ENCODE assay signal across 18 cellular contexts in the genomic region with DNA sequence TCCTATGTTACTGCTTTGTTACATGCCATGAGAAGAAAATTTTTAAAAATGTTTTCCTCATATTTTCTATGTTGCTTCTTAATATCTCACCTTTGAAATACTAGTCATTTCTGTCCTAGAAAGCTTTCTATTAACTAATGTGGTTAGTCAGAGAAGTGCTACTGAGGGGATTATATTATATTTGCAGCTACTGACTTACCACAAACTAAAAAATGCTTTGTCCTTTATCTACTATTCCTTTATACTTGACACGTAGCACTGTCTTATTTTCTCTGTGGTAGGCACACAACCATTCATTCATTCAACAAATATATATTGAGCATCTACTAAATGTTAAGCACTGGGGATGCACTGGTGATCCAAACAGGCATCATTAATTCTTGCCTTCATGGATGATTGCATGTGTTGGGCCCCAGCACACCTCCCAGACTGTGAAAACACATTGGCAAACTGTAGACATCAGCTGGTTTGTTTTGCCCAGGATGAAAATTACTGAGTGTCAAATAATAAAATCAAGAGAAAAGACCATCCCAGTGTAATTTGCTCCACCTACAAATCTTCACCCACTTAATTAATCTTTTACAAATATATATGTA. TPM values are rescaled to one million over a fixed set of nuclear protein-coding genes. Genes with fewer than 3 reads are reported as not detected.
A peak's percentile ranks its signal among the peaks of the same experiment; 100 is the strongest.
DNase-seq lines count a peak whose midpoint lies in the region; ATAC-seq and TF ChIP-seq lines count a peak whose summit lies in the region.
"Had no signal": no experiment of that assay in that cellular context is flagged by ENCODE, and none has a peak within 500 bp of the region (broad histone marks: within the 10 kb centered on the region; RNA-seq: fewer than 3 reads in every experiment).

No MANE protein-coding gene starts in this region.

- no peak overlapping the region for H3K27ac Mint-ChIP-seq in CD14-positive monocyte
- H3K27ac Mint-ChIP-seq: activated T-cell treated with anti-CD3 and anti-CD28 coated beads, Interleukin-2, amount 50 U/mL, for 24 hours had no signal

- H3K36me3 Mint-ChIP-seq in CD14-positive monocyte, result no peaks in the 10 kb centered on the region

- no peaks in the 10 kb centered on the region for H3K4me1 Mint-ChIP-seq in CD14-positive monocyte

- H3K27me3 Mint-ChIP-seq in CD14-positive monocyte (ENCODE audit: low read depth in 3 of 3), result no peaks in the 10 kb centered on the region
- H3K27me3 Mint-ChIP-seq: activated T-cell treated with anti-CD3 and anti-CD28 coated beads, Interleukin-2, amount 50 U/mL, for 24 hours had no signal

- H3K9me3 Mint-ChIP-seq in CD14-positive monocyte, result peaks cover 0 to 11% (median 3%) of the 10 kb centered on the region in 7 donors

- in situ Hi-C loops in G401 (cut with HindIII; ENCODE audit: low sequenced_read_pairs), result no loop called here

- TF ChIP-seq CTCF in body of pancreas (IDR thresholded peaks at IDR 0.05), result no peak
- no peak for TF ChIP-seq CTCF in CD14-positive monocyte (IDR thresholded peaks at IDR 0.05)

- WGBS in body of pancreas, 2 donors, result 54 to 66% methylated on average over 1 of the region's 1 CpG

- DNase-seq in mesenteric fat pad (ENCODE audit: low spot score) (no peak), body of pancreas (no peak), G401 (ENCODE audit: low spot score) (no peak), CD14-positive monocyte (ENCODE audit: low spot score) (no peak)
- DNase-seq: activated CD4-positive, alpha-beta T cell treated with anti-CD3 and anti-CD28 coated beads for 4 hours; activated T-cell treated with anti-CD3 and anti-CD28 coated beads, Interleukin-2, amount 50 U/mL, for 24 hours; kidney glomerular epithelial cell; NCI-H2171 treated with DMSO at 0.1 percent for 48 hours; NK-92 treated with Interleukin-12 subunit alpha and Interleukin-12 subunit beta, amount 100 ng/mL, for 24 hours; SIG-M5; spleen; T1000 had no signal

- no peaks in the 10 kb centered on the region for H3K4me1 ChIP-seq in body of pancreas
- H3K4me1 ChIP-seq: A549, spleen had no signal

- H3K27ac ChIP-seq in body of pancreas, result no peak overlapping the region
- H3K27ac ChIP-seq: A549, spleen had no signal

- H3K4me3 Mint-ChIP-seq in CD14-positive monocyte, result no peak overlapping the region
- H3K4me3 Mint-ChIP-seq: activated T-cell treated with anti-CD3 and anti-CD28 coated beads, Interleukin-2, amount 50 U/mL, for 24 hours had no signal

- H3K4me3 ChIP-seq in body of pancreas, result no peak overlapping the region
- H3K4me3 ChIP-seq: A549, spleen had no signal

- H3K27me3 ChIP-seq in body of pancreas, result no peaks in the 10 kb centered on the region
- H3K27me3 ChIP-seq: spleen had no signal

- no peaks in the 10 kb centered on the region for H3K36me3 ChIP-seq in body of pancreas (replicated peaks in 1 of 2; ENCODE audit: insufficient read depth in 1 of 2, low read depth in 2 of 2)
- H3K36me3 ChIP-seq: spleen had no signal

- TF ChIP-seq POLR2A in body of pancreas (IDR thresholded peaks at IDR 0.05), result no peak

- ATAC-seq in GM18502 (IDR thresholded peaks at IDR 0.05; ENCODE audit: poor library complexity, unreplicated experiment) (peak; percentile 65), GM19397 (IDR thresholded peaks at IDR 0.05; ENCODE audit: unreplicated experiment) (peak; percentile 64), HG02798 (IDR thresholded peaks at IDR 0.05; ENCODE audit: poor library complexity, unreplicated experiment) (peak; percentile 82), HG03457 (IDR thresholded peaks at IDR 0.05; ENCODE audit: unreplicated experiment) (peak; percentile 96), body of pancreas (no peak)
- ATAC-seq: A549 had no signal

- intact Hi-C loops in body of pancreas (cut with DNase I), result no loop called here
- intact Hi-C loops in CD14-positive monocyte (cut with micrococcal nuclease), result no loop called here

- H3K9me3 ChIP-seq in body of pancreas, result no peaks in the 10 kb centered on the region
- H3K9me3 ChIP-seq: A549 had no signal

RNA-seq across cellular contexts. Expression of gene MLIP, which starts 10.7 kb away (rescaled TPM):
- total RNA-seq in mesenteric fat pad, result 0.29 TPM
- under 1 TPM; under 0.01 to 0.33 TPM for total RNA-seq in body of pancreas
- not detected in 2 replicates for total RNA-seq in G401 (2014; rRNA removed; shearing (Covaris generic))
- polyA plus RNA-seq in CD14-positive monocyte, result not detected
- total RNA-seq: osteocyte had no signal
